Comparison of ENCODE assay signal across 8 cellular contexts in genomic region chr22:39174498-39175120, GRCh38. TPM values are rescaled to one million over a fixed set of nuclear protein-coding genes. Genes with fewer than 3 reads are reported as not detected.
DNase-seq lines count a peak whose midpoint lies in the region; ATAC-seq lines count a peak whose summit lies in the region.

No MANE protein-coding gene starts in this region.

- peaks cover 2% of the 10 kb centered on the region for H3K27me3 Mint-ChIP-seq in IgD-negative memory B cell
- peaks cover 5% of the 10 kb centered on the region for H3K27me3 Mint-ChIP-seq in activated CD8-positive, alpha-beta T cell treated with anti-CD3 and anti-CD28 coated beads, Interleukin-2, amount 10 ng/mL, durations not matched to agents 7 days and 5 days (ENCODE audit: low read depth)

- H3K4me1 Mint-ChIP-seq in IgD-negative memory B cell: peaks cover 20 to 22% (median 20%) of the 10 kb centered on the region in 3 donors
- peaks cover 63% of the 10 kb centered on the region for H3K4me1 Mint-ChIP-seq in activated CD8-positive, alpha-beta T cell treated with anti-CD3 and anti-CD28 coated beads, Interleukin-2, amount 10 ng/mL, durations not matched to agents 7 days and 5 days (ENCODE audit: low read depth)

- peaks cover 2% of the 10 kb centered on the region for H3K36me3 Mint-ChIP-seq in IgD-negative memory B cell
- H3K36me3 Mint-ChIP-seq in activated CD8-positive, alpha-beta T cell treated with anti-CD3 and anti-CD28 coated beads, Interleukin-2, amount 10 ng/mL, durations not matched to agents 7 days and 5 days (ENCODE audit: low read depth): no peaks in the 10 kb centered on the region

- CTCF ChIA-PET in activated CD8-positive, alpha-beta T cell treated with anti-CD3 and anti-CD28 coated beads, Interleukin-2, amount 10 ng/mL, durations not matched to agents 7 days and 5 days (lab: Charles Lee): interaction anchor here (0.6 to 3.8 kb wide), 4 partner anchors 132 to 157 kb away, joined by 3 to 27 read pairs (median 9); partner anchors contain the start of gene RPL3

- peak overlapping the region; percentile 68 to 96 (median 94) for H3K27ac Mint-ChIP-seq in IgD-negative memory B cell
- peak overlapping the region; percentile 94 for H3K27ac Mint-ChIP-seq in activated CD8-positive, alpha-beta T cell treated with anti-CD3 and anti-CD28 coated beads, Interleukin-2, amount 10 ng/mL, durations not matched to agents 7 days and 5 days

- H3K4me3 Mint-ChIP-seq in IgD-negative memory B cell: peak overlapping the region; percentile 26 to 82 (median 68)
- H3K4me3 Mint-ChIP-seq in activated CD8-positive, alpha-beta T cell treated with anti-CD3 and anti-CD28 coated beads, Interleukin-2, amount 10 ng/mL, durations not matched to agents 7 days and 5 days: peak overlapping the region; percentile 48

- ATAC-seq in activated CD8-positive, alpha-beta T cell treated with anti-CD3 and anti-CD28 coated beads, Interleukin-2, amount 10 ng/mL, durations not matched to agents 7 days and 5 days: peak; percentile 63
- ATAC-seq in HG03378 (IDR thresholded peaks at IDR 0.05; ENCODE audit: unreplicated experiment) (no peak), HG02870 (IDR thresholded peaks at IDR 0.05; ENCODE audit: unreplicated experiment) (no peak)

- peak; percentile 54 for DNase-seq in Ammon's horn (ENCODE audit: low spot score)
- DNase-seq in activated CD8-positive, alpha-beta T cell treated with anti-CD3 and anti-CD28 coated beads, Interleukin-2, amount 10 ng/mL, durations not matched to agents 7 days and 5 days: peak; percentile 86
- peak; percentile 98 for DNase-seq in ecto neural progenitor cell (ENCODE audit: low spot score)
- peak; percentile 45 for DNase-seq in medulla oblongata (ENCODE audit: extremely low spot score)
- DNase-seq in stimulated activated CD8-positive, alpha-beta memory T cell treated with anti-CD3 and anti-CD28 coated beads, Interleukin-15, amount 100 ng/mL, for 1 hour (ENCODE audit: low read depth): peak; percentile 57

- POLR2A ChIA-PET in activated CD8-positive, alpha-beta T cell treated with anti-CD3 and anti-CD28 coated beads, Interleukin-2, amount 10 ng/mL, durations not matched to agents 7 days and 5 days (lab: Charles Lee): interaction anchor here (1.2 to 3.8 kb wide), 3 partner anchors 131 to 355 kb away, joined by 4 to 36 read pairs (median 4); partner anchors contain the start of gene RPL3

- H3K9me3 Mint-ChIP-seq in IgD-negative memory B cell: no peaks in the 10 kb centered on the region
- no peaks in the 10 kb centered on the region for H3K9me3 Mint-ChIP-seq in activated CD8-positive, alpha-beta T cell treated with anti-CD3 and anti-CD28 coated beads, Interleukin-2, amount 10 ng/mL, durations not matched to agents 7 days and 5 days (ENCODE audit: insufficient read depth)

RNA-seq across cellular contexts. Expression of gene CBX7, which starts 22.1 kb away (rescaled TPM):
- polyA plus RNA-seq in IgD-negative memory B cell: 35.4 TPM
- 1 to 10 TPM; 8.6 to 8.7 TPM for total RNA-seq in activated CD8-positive, alpha-beta T cell treated with anti-CD3 and anti-CD28 coated beads, Interleukin-2, amount 10 ng/mL, durations not matched to agents 7 days and 5 days

Comparison
In these comparisons a context has a peak if more than half of its experiments do, and no peak if none do; other contexts are left out.
1. DNase-seq: peak in every context shown above with its lines; median percentile 98 in ecto neural progenitor cell; 86 in activated CD8-positive, alpha-beta T cell treated with anti-CD3 and anti-CD28 coated beads, Interleukin-2, amount 10 ng/mL, durations not matched to agents 7 days and 5 days; 57 in stimulated activated CD8-positive, alpha-beta memory T cell treated with anti-CD3 and anti-CD28 coated beads, Interleukin-15, amount 100 ng/mL, for 1 hour; 54 in Ammon's horn; 45 in medulla oblongata.